Comparison of ENCODE assay signal across 15 cellular contexts in genomic region chr7:158992759-158993158, GRCh38.
"Had no signal": no experiment of that assay in that cellular context is flagged by ENCODE, and none has a peak within 500 bp of the region (broad histone marks: within the 10 kb centered on the region; RNA-seq: fewer than 3 reads in every experiment).

No MANE protein-coding gene starts in this region.

- H3K4me3 Mint-ChIP-seq: activated naive CD8-positive, alpha-beta T cell treated with anti-CD3 and anti-CD28 coated beads for 36 hours; dendritic cell treated with granulocyte-macrophage colony-stimulating factor and Interleukin-4, amounts not matched to agents 40 ng/mL and 50 ng/mL, for 4 days; effector memory CD8-positive, alpha-beta T cell; natural killer cell treated with Interleukin-12 subunit alpha and Interleukin-12 subunit beta and Interleukin-15 and Interleukin-18, amount 100 ng/mL, for 72 hours; stimulated activated naive B cell treated with anti-CD40 and anti-IgM and Interleukin-4, amounts not matched to agents 10 μg/mL and 1 μg/mL and 100 μg/mL, for 72 hours had no signal

- H3K9me3 Mint-ChIP-seq: dendritic cell treated with granulocyte-macrophage colony-stimulating factor and Interleukin-4, amounts not matched to agents 40 ng/mL and 50 ng/mL, for 4 days had no signal

- DNase-seq: activated naive CD8-positive, alpha-beta T cell treated with anti-CD3 and anti-CD28 coated beads for 36 hours; brain microvascular endothelial cell; effector memory CD8-positive, alpha-beta T cell; left cardiac atrium; mammary epithelial cell; mucosa of descending colon; psoas muscle; stimulated activated CD4-positive, alpha-beta T cell treated with anti-CD3 and anti-CD28 coated beads, Interleukin-2, amount 100 ng/mL, for 24 hours; stimulated activated naive B cell treated with anti-CD40 and anti-IgM and Interleukin-4, amounts not matched to agents 10 μg/mL and 1 μg/mL and 100 μg/mL, for 72 hours had no signal

- H3K36me3 ChIP-seq: brain microvascular endothelial cell, gastroesophageal sphincter, upper lobe of left lung had no signal

- H3K4me1 ChIP-seq: psoas muscle had no signal

- H3K27ac ChIP-seq: brain microvascular endothelial cell, gastroesophageal sphincter, psoas muscle, upper lobe of left lung had no signal

- H3K27ac Mint-ChIP-seq: activated naive CD8-positive, alpha-beta T cell treated with anti-CD3 and anti-CD28 coated beads for 36 hours; dendritic cell treated with granulocyte-macrophage colony-stimulating factor and Interleukin-4, amounts not matched to agents 40 ng/mL and 50 ng/mL, for 4 days; effector memory CD8-positive, alpha-beta T cell; natural killer cell treated with Interleukin-12 subunit alpha and Interleukin-12 subunit beta and Interleukin-15 and Interleukin-18, amount 100 ng/mL, for 72 hours; stimulated activated naive B cell treated with anti-CD40 and anti-IgM and Interleukin-4, amounts not matched to agents 10 μg/mL and 1 μg/mL and 100 μg/mL, for 72 hours had no signal

- FAIRE-seq: TTC549 had no signal

- ATAC-seq: effector memory CD8-positive, alpha-beta T cell; gastroesophageal sphincter; left cardiac atrium; mucosa of descending colon; natural killer cell treated with Interleukin-12 subunit alpha and Interleukin-12 subunit beta and Interleukin-15 and Interleukin-18, amount 100 ng/mL, for 72 hours; psoas muscle; sciatic nerve; stimulated activated naive B cell treated with anti-CD40 and anti-IgM and Interleukin-4, amounts not matched to agents 10 μg/mL and 1 μg/mL and 100 μg/mL, for 72 hours had no signal

- H3K4me3 ChIP-seq: gastroesophageal sphincter, mucosa of descending colon, psoas muscle had no signal
